ENCODE assay signal across 25 cellular contexts in the genomic region with DNA sequence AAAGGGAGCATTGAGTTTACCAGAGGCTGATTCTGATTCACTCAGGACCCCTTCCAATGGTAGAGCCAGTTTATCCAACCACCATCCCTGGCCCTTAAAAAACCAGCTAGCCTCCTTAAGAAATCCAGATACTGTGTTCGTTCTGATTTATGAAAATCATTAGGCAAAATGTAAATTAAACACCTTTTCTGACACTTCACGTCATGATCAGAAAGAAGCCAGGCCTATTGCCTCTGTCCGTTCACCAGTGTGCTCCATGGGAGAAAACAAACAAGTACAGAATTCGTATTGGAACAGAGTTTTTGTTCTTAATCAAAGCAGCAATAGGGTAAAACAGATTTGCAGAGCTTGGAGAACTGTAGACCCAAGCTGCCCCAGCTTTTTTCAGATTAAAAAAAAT.
"Had no signal": no experiment of that assay in that cellular context is flagged by ENCODE, and none has a peak within 500 bp of the region (broad histone marks: within the 10 kb centered on the region; RNA-seq: fewer than 3 reads in every experiment).

No MANE protein-coding gene starts in this region.

- H3K27ac Mint-ChIP-seq: dendritic cell treated with granulocyte-macrophage colony-stimulating factor and Interleukin-4, amounts not matched to agents 40 ng/mL and 50 ng/mL, for 4 days; effector memory CD8-positive, alpha-beta T cell had no signal

- ATAC-seq: effector memory CD8-positive, alpha-beta T cell; esophagus mucosa; foreskin keratinocyte; gastrocnemius medialis; gastroesophageal sphincter; heart left ventricle; heart right ventricle had no signal

- H2AFZ ChIP-seq: hepatocyte had no signal

- H3K36me3 ChIP-seq: colonic mucosa, esophagus muscularis mucosa, esophagus squamous epithelium, gastrocnemius medialis, gastroesophageal sphincter, heart left ventricle, heart right ventricle had no signal

- H3K9me3 ChIP-seq: colonic mucosa, esophagus muscularis mucosa, esophagus squamous epithelium, gastrocnemius medialis, gastroesophageal sphincter, heart left ventricle, heart right ventricle had no signal

- H3K79me2 ChIP-seq: hepatocyte had no signal

- H3K4me2 ChIP-seq: hepatocyte had no signal

- H3K27ac ChIP-seq: colonic mucosa, coronary artery, dorsolateral prefrontal cortex, epithelial cell of prostate, esophagus muscularis mucosa, esophagus squamous epithelium, foreskin keratinocyte, gastrocnemius medialis, gastroesophageal sphincter, heart left ventricle, heart right ventricle, hepatocyte had no signal

- H3K4me3 Mint-ChIP-seq: dendritic cell treated with granulocyte-macrophage colony-stimulating factor and Interleukin-4, amounts not matched to agents 40 ng/mL and 50 ng/mL, for 4 days; effector memory CD8-positive, alpha-beta T cell had no signal

- H3K4me1 ChIP-seq: colonic mucosa, foreskin keratinocyte had no signal

- H3K27me3 ChIP-seq: colonic mucosa, dorsolateral prefrontal cortex, esophagus muscularis mucosa, esophagus squamous epithelium, gastrocnemius medialis, gastroesophageal sphincter, heart left ventricle, heart right ventricle, hepatocyte had no signal

- H3K9me3 Mint-ChIP-seq: dendritic cell treated with granulocyte-macrophage colony-stimulating factor and Interleukin-4, amounts not matched to agents 40 ng/mL and 50 ng/mL, for 4 days; effector memory CD8-positive, alpha-beta T cell had no signal

- DNase-seq: colonic mucosa; cortex of kidney; dermis blood vessel endothelial cell; dorsolateral prefrontal cortex; effector CD4-positive, alpha-beta T cell; effector CD8-positive, alpha-beta T cell; effector memory CD4-positive, alpha-beta T cell; effector memory CD8-positive, alpha-beta T cell; erythroblast; esophagus squamous epithelium; foreskin fibroblast; foreskin keratinocyte; foreskin melanocyte; gastrocnemius medialis; glutamatergic neuron; head of caudate nucleus; heart left ventricle; heart right ventricle had no signal

- H3K4me3 ChIP-seq: colonic mucosa, coronary artery, dorsolateral prefrontal cortex, esophagus muscularis mucosa, esophagus squamous epithelium, gastrocnemius medialis, gastroesophageal sphincter, heart left ventricle, heart right ventricle, hepatocyte had no signal

- H3K27me3 Mint-ChIP-seq: effector memory CD8-positive, alpha-beta T cell had no signal
